In the genomic region with DNA sequence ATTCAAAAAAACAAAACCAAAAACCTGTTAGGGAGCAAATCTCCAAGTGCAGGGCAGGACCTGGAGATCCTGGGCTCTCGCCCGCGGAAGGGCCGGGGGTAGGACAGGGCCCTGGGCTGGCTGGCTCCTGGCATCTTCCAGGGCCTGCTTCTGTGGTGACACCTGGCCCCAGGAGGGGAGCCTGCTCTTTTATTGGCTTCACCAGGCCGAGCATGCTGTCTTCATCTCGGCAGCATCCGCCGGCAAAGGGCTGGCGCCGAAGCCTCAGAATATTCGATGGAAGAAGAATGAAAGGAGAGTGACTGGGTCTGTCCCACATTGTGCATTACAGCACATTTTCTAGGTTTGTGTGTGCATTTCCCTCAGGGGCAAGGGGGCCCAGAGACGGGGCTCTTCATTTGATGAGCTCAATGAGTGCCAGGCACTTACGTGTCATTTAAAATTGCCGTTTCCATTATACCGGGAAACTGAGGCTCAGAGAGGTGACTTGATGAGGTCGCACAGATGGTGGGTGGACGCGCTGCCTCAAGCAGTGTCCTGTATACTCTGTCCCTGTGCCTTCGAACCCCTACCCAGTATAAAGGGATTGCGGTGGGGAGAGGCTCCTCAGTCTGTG, we compare ENCODE assay signal across 8 cellular contexts.
DNase-seq lines count a peak whose midpoint lies in the region; ATAC-seq lines count a peak whose summit lies in the region.

No MANE protein-coding gene starts in this region.

- peak overlapping the region; percentile 87 for H3K4me3 Mint-ChIP-seq in activated T-cell treated with anti-CD3 and anti-CD28 coated beads, Interleukin-2, amount 50 U/mL, for 4 hours

- ATAC-seq in activated T-cell treated with anti-CD3 and anti-CD28 coated beads, Interleukin-2, amount 50 U/mL, for 4 hours, result no peak
- ATAC-seq in right cardiac atrium, result no peak
- no peak for ATAC-seq in GM18517 (IDR thresholded peaks at IDR 0.05; ENCODE audit: unreplicated experiment)
- ATAC-seq in HG03196 (IDR thresholded peaks at IDR 0.05; ENCODE audit: unreplicated experiment), result no peak

- peaks cover 2% of the 10 kb centered on the region for H3K27me3 Mint-ChIP-seq in activated T-cell treated with anti-CD3 and anti-CD28 coated beads, Interleukin-2, amount 50 U/mL, for 4 hours (ENCODE audit: low read depth)

- no peaks in the 10 kb centered on the region for H3K27me3 ChIP-seq in right cardiac atrium (ENCODE audit: control insufficient read depth, insufficient read depth)

- H3K27ac ChIP-seq in right cardiac atrium (ENCODE audit: low read length), result peak overlapping the region; percentile 94

- no peaks in the 10 kb centered on the region for H3K9me3 ChIP-seq in right cardiac atrium (ENCODE audit: control insufficient read depth, low read length)

- H3K4me1 ChIP-seq in right cardiac atrium (ENCODE audit: control insufficient read depth, insufficient read depth, low read length), result no peaks in the 10 kb centered on the region

- no peaks in the 10 kb centered on the region for H3K9me3 Mint-ChIP-seq in activated T-cell treated with anti-CD3 and anti-CD28 coated beads, Interleukin-2, amount 50 U/mL, for 4 hours

- peaks cover 12% of the 10 kb centered on the region for H3K4me1 Mint-ChIP-seq in activated T-cell treated with anti-CD3 and anti-CD28 coated beads, Interleukin-2, amount 50 U/mL, for 4 hours (ENCODE audit: low read depth)

- intact Hi-C loops in right cardiac atrium (cut with DNase I), result no loop called here

- DNase-seq in activated CD8-positive, alpha-beta memory T cell treated with anti-CD3 and anti-CD28 coated beads for 24 hours, result peak; percentile 56
- no peak for DNase-seq in activated CD8-positive, alpha-beta memory T cell treated with anti-CD3 and anti-CD28 coated beads, Interleukin-2, amount 50 U/mL, for 4 hours
- DNase-seq in activated T-cell treated with anti-CD3 and anti-CD28 coated beads, Interleukin-2, amount 50 U/mL, for 4 hours, result no peak
- DNase-seq in right cardiac atrium (peak in 2 of 3 donors; percentile 14 to 55), skeletal muscle cell (ENCODE audit: low read depth) (no peak), ecto neural progenitor cell (ENCODE audit: low spot score) (no peak)

- H3K4me3 ChIP-seq in right cardiac atrium (ENCODE audit: low read length), result peak overlapping the region; percentile 90
- H3K4me3 ChIP-seq in skeletal muscle cell (ENCODE audit: low read depth, low read length), result peak overlapping the region; percentile 62

- WGBS in right cardiac atrium, result 41% methylated on average over 20 of the region's 20 CpGs

- no peaks in the 10 kb centered on the region for H3K36me3 Mint-ChIP-seq in activated T-cell treated with anti-CD3 and anti-CD28 coated beads, Interleukin-2, amount 50 U/mL, for 4 hours (ENCODE audit: insufficient read depth)

Comparison
In these comparisons a context has a peak if more than half of its experiments do, and no peak if none do; other contexts are left out.
1. DNase-seq: peak in activated CD8-positive, alpha-beta memory T cell treated with anti-CD3 and anti-CD28 coated beads for 24 hours (single experiment) and right cardiac atrium (2 of 3); none in activated CD8-positive, alpha-beta memory T cell treated with anti-CD3 and anti-CD28 coated beads, Interleukin-2, amount 50 U/mL, for 4 hours (single experiment), activated T-cell treated with anti-CD3 and anti-CD28 coated beads, Interleukin-2, amount 50 U/mL, for 4 hours (single experiment), skeletal muscle cell (single experiment) and ecto neural progenitor cell (single experiment).